ENCODE assay signal across 8 cellular contexts in genomic region chr6:6588064-6588923, GRCh38. TPM values are rescaled to one million over a fixed set of nuclear protein-coding genes. Genes with fewer than 3 reads are reported as not detected.
A peak's percentile ranks its signal among the peaks of the same experiment; 100 is the strongest.
DNase-seq lines count a peak whose midpoint lies in the region; ATAC-seq and TF ChIP-seq lines count a peak whose summit lies in the region.

TSS of gene LY86 (plus strand) at chr6:6588720. CDS start at chr6:6588735, 15 bp downstream.

- H3K4me3 ChIP-seq in transverse colon (peak within 1 kb of the TSS in 1 of 4 donors; percentile 17), ovary (no peak within 1 kb of the TSS)

- H3K4me1 ChIP-seq in transverse colon (peaks cover 0 to 8% (median 2%) of the 10 kb centered on the region in 4 donors), ovary (ENCODE audit: insufficient read depth) (no peaks in the 10 kb centered on the region)

- DNase-seq in transverse colon, result peak; percentile 14
- DNase-seq in NCI-H2107 (lab: John Stamatoyannopoulos, UW), result no peak
- DNase-seq in ovary, result no peak
- no peak for DNase-seq in cerebellum (ENCODE audit: low spot score)

- TF ChIP-seq EP300 in transverse colon (IDR thresholded peaks at IDR 0.05; ENCODE audit: low read depth) (no peak), ovary (IDR thresholded peaks at IDR 0.05) (no peak)

- H3K27ac ChIP-seq in transverse colon (peak within 1 kb of the TSS in 3 of 4 donors; percentile 19 to 48 (median 22)), ovary (no peak within 1 kb of the TSS)

- H3K27me3 ChIP-seq in transverse colon, result no peaks in the 10 kb centered on the region
- H3K27me3 ChIP-seq in ovary, result no peaks in the 10 kb centered on the region

- in situ Hi-C loops in transverse colon (cut with MboI; ENCODE audit: low pct_ligation_motif_present in 1 of 4, low pct_unique_long_range_greater_than_20kb in 1 of 4, low sequenced_read_pairs in 3 of 4), result no loop called here

- WGBS in transverse colon (ENCODE audit: low coverage in 1 of 2), 2 donors, result 20 to 51% methylated on average over 1 to 14 of the region's 14 CpGs
- 57 to 58% (median 57%) methylated on average over 14 of the region's 14 CpGs for WGBS in ovary, 3 donors

- no peaks in the 10 kb centered on the region for H3K36me3 ChIP-seq in transverse colon
- no peaks in the 10 kb centered on the region for H3K36me3 ChIP-seq in ovary

- no peak for TF ChIP-seq POLR2A in transverse colon (IDR thresholded peaks at IDR 0.05)
- no peak for TF ChIP-seq POLR2A in ovary (IDR thresholded peaks at IDR 0.05)

- ATAC-seq in GM21367 (IDR thresholded peaks at IDR 0.05; ENCODE audit: unreplicated experiment), result peak; percentile 39
- ATAC-seq in HG03565 (IDR thresholded peaks at IDR 0.05; ENCODE audit: unreplicated experiment), result peak; percentile 39
- peak; percentile 35 for ATAC-seq in esophagus mucosa

- intact Hi-C loops in transverse colon (cut with DNase I; ENCODE audit: low total_unique reads), result no loop called here
- intact Hi-C loops in ovary (cut with DNase I), result no loop called here

- TF ChIP-seq CTCF in GM12873 (IDR thresholded peaks at IDR 0.05; ENCODE audit: insufficient read depth, low read depth, low read length, missing control alignments), result peak; percentile 12
- TF ChIP-seq CTCF in transverse colon (IDR thresholded peaks at IDR 0.05), result no peak
- no peak for TF ChIP-seq CTCF in ovary (IDR thresholded peaks at IDR 0.05)

- H3K9me3 ChIP-seq in transverse colon (no peaks in the 10 kb centered on the region), ovary (no peaks in the 10 kb centered on the region)

RNA-seq across cellular contexts. Expression of gene LY86, which starts in this region (rescaled TPM):
- total RNA-seq in esophagus mucosa (0.48 TPM), transverse colon (10 to 100 TPM in 1 of 4 donors, not detected in 3; 10.0 TPM), ovary (1 to 10 TPM; 1.3 to 3.1 (median 1.7) TPM), cerebellum (2.6 TPM)
- 10 to 100 TPM in 1 of 2 donors, 1 to 10 TPM in 1; 2.4 to 13.8 TPM for polyA plus RNA-seq in ovary

Comparison
In these comparisons a context has a peak if more than half of its experiments do, and no peak if none do; other contexts are left out.
1. Peak in ATAC-seq in esophagus mucosa; RNA of the gene not detected or under 1 TPM.
2. H3K27ac ChIP-seq: peak in transverse colon (3 of 4); none in ovary (0 of 2).
3. Peak in every context shown above with its lines, with median percentiles within 50 percentile points of each other: ATAC-seq.